Comparison of ENCODE assay signal across 18 cellular contexts in the genomic region with DNA sequence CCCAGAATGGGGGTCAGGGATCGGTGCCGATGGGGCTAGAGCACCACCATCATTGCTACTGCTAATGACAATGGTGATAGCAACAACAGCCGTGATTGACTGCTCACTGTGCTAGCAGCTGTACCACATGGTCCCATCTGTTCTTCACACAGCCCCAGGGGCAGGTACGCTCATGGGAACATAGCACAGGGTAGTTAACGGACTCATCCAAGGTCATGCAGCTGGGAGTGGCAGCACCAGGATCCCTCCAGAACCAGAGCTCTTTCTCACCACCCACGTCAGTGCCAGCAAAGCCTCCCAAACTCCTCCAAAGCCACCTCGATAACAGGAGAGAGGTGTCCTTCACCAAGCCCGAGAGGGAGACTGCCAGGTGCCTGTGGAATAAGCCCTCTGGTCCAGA. TPM values are rescaled to one million over a fixed set of nuclear protein-coding genes. Genes with fewer than 3 reads are reported as not detected.
DNase-seq lines count a peak whose midpoint lies in the region; ATAC-seq and TF ChIP-seq lines count a peak whose summit lies in the region.
"Had no signal": no experiment of that assay in that cellular context is flagged by ENCODE, and none has a peak within 500 bp of the region (broad histone marks: within the 10 kb centered on the region; RNA-seq: fewer than 3 reads in every experiment).

No MANE protein-coding gene starts in this region.

- in situ Hi-C loops in brain microvascular endothelial cell (cut with HindIII; ENCODE audit: low pct_ligation_motif_present, low sequenced_read_pairs), result no loop called here

- H3K27me3 ChIP-seq in lower lobe of right lung (ENCODE audit: low read depth), result no peaks in the 10 kb centered on the region
- no peaks in the 10 kb centered on the region for H3K27me3 ChIP-seq in vagina
- H3K27me3 ChIP-seq in brain microvascular endothelial cell (replicated peaks), result no peaks in the 10 kb centered on the region
- H3K27me3 ChIP-seq: BLaER1 treated with 17β-estradiol and CSF1 and Interleukin-3, amounts not matched to agents 10 nM and 100 nM had no signal

- DNase-seq in NCI-H748 (lab: John Stamatoyannopoulos, UW; ENCODE audit: unreplicated experiment) (peak; percentile 26), NCI-H748 treated with DMSO at 0.1 percent for 48 hours (lab: John Stamatoyannopoulos, UW) (no peak), NCI-H82 (lab: John Stamatoyannopoulos, UW) (peak; percentile 85), lower lobe of right lung (peak; percentile 14), SW 1271 (lab: John Stamatoyannopoulos, UW) (no peak), vagina (ENCODE audit: extremely low spot score in 2 of 2) (no peak), brain microvascular endothelial cell (no peak)
- no peak for DNase-seq in activated CD4-positive, alpha-beta T cell treated with anti-CD3 and anti-CD28 coated beads for 4 hours
- DNase-seq: 8988T; CD8-positive, alpha-beta memory T cell; GF-D8; HFFc6; NCI-H1105; NCI-H187; NCI-H446; SHP77 treated with DMSO at 0.1 percent for 48 hours had no signal

- no peaks in the 10 kb centered on the region for H3K36me3 ChIP-seq in lower lobe of right lung
- no peaks in the 10 kb centered on the region for H3K36me3 ChIP-seq in vagina
- H3K36me3 ChIP-seq in brain microvascular endothelial cell (replicated peaks), result no peaks in the 10 kb centered on the region

- no peak for TF ChIP-seq POLR2A in vagina (IDR thresholded peaks at IDR 0.05)

- ATAC-seq in lower lobe of right lung, result no peak
- ATAC-seq: HepG2 had no signal

- H3K4me3 ChIP-seq in lower lobe of right lung (no peak overlapping the region), vagina (no peak overlapping the region), brain microvascular endothelial cell (ENCODE audit: low read depth, low read length) (no peak overlapping the region)
- H3K4me3 ChIP-seq: BLaER1 treated with 17β-estradiol and CSF1 and Interleukin-3, amounts not matched to agents 10 nM and 100 nM had no signal

- intact Hi-C loops in lower lobe of right lung (cut with DNase I) (no loop called here), vagina (cut with DNase I) (no loop called here)

- H3K27ac ChIP-seq in lower lobe of right lung, result no peak overlapping the region
- no peak overlapping the region for H3K27ac ChIP-seq in vagina
- H3K27ac ChIP-seq in brain microvascular endothelial cell, result no peak overlapping the region
- H3K27ac ChIP-seq: BLaER1 treated with 17β-estradiol and CSF1 and Interleukin-3, amounts not matched to agents 10 nM and 100 nM had no signal

- no peaks in the 10 kb centered on the region for H3K9me3 ChIP-seq in lower lobe of right lung
- H3K9me3 ChIP-seq in vagina, result no peaks in the 10 kb centered on the region
- H3K9me3 ChIP-seq: BLaER1 treated with 17β-estradiol and CSF1 and Interleukin-3, amounts not matched to agents 10 nM and 100 nM had no signal

- H3K4me1 ChIP-seq in lower lobe of right lung (peaks cover 15% of the 10 kb centered on the region), vagina (peaks cover 18% of the 10 kb centered on the region)

- no peak for TF ChIP-seq CTCF in lower lobe of right lung (IDR thresholded peaks at IDR 0.05)
- no peak for TF ChIP-seq CTCF in vagina (IDR thresholded peaks at IDR 0.05)
- no peak for TF ChIP-seq CTCF in brain microvascular endothelial cell (IDR thresholded peaks at IDR 0.05; ENCODE audit: low read depth, low read length, missing control alignments)

RNA-seq across cellular contexts. Expression of gene DYNC1H1, which starts 11.2 kb away (rescaled TPM):
- total RNA-seq in lower lobe of right lung, result 437 TPM
- total RNA-seq in vagina, result 499 TPM

Comparison
In these comparisons a context has a peak if more than half of its experiments do, and no peak if none do; other contexts are left out.
1. DNase-seq: peak in NCI-H748 (single experiment), NCI-H82 (single experiment) and lower lobe of right lung (single experiment); none in NCI-H748 treated with DMSO at 0.1 percent for 48 hours (single experiment), SW 1271 (0 of 2), vagina (0 of 2), brain microvascular endothelial cell (single experiment) and activated CD4-positive, alpha-beta T cell treated with anti-CD3 and anti-CD28 coated beads for 4 hours (0 of 2).